2 cellular contexts compared by ENCODE assay signal in the genomic region with DNA sequence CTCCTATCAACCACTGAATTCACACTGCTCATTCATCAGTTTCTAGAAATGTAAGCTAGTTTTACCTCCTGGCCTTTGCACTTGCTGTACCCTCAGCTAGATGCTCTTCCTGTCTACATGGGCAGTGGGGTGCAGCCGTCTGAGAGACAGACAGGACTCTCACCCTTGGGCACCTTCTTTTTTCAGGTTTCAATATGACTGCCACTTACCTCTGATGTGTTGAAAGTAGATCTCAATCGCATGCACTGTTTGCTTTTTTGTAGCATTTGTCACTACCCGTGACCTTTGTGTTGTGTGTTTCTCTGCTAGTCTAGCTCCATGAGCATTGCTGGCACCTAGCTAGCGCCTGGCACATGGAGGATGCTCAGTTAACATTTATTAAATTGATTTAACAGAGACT.
TF ChIP-seq lines count a peak whose summit lies in the region.

No MANE protein-coding gene starts in this region.

TF ChIP-seq in GM12878, 131 proteins besides CTCF, POLR2A, EP300 and RAD21:
- TF ChIP-seq MYB (IDR thresholded peaks at IDR 0.05; ENCODE audit: borderline replicate concordance, low read depth, low read length): no peak
- TF ChIP-seq CHD4 (IDR thresholded peaks at IDR 0.05): no peak
- TF ChIP-seq SP1 (IDR thresholded peaks at IDR 0.05; ENCODE audit: low read depth, low read length): no peak
- no peak for TF ChIP-seq MEF2A (IDR thresholded peaks at IDR 0.05; ENCODE audit: insufficient read depth, low read depth, low read length)
- TF ChIP-seq TCF7 (IDR thresholded peaks at IDR 0.05; ENCODE audit: borderline replicate concordance): no peak
- no peak for TF ChIP-seq ESRRA (IDR thresholded peaks at IDR 0.05; ENCODE audit: low read length)
- TF ChIP-seq, protein P1, sequence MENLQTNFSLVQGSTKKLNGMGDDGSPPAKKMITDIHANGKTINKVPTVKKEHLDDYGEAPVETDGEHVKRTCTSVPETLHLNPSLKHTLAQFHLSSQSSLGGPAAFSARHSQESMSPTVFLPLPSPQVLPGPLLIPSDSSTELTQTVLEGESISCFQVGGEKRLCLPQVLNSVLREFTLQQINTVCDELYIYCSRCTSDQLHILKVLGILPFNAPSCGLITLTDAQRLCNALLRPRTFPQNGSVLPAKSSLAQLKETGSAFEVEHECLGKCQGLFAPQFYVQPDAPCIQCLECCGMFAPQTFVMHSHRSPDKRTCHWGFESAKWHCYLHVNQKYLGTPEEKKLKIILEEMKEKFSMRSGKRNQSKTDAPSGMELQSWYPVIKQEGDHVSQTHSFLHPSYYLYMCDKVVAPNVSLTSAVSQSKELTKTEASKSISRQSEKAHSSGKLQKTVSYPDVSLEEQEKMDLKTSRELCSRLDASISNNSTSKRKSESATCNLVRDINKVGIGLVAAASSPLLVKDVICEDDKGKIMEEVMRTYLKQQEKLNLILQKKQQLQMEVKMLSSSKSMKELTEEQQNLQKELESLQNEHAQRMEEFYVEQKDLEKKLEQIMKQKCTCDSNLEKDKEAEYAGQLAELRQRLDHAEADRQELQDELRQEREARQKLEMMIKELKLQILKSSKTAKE (IDR thresholded peaks at IDR 0.05; ENCODE audit: low read depth, poor library complexity, severe bottlenecking): peak; percentile 38

TF ChIP-seq in WTC11, 78 proteins besides CTCF, POLR2A, EP300 and RAD21:
- TF ChIP-seq, protein P2, sequence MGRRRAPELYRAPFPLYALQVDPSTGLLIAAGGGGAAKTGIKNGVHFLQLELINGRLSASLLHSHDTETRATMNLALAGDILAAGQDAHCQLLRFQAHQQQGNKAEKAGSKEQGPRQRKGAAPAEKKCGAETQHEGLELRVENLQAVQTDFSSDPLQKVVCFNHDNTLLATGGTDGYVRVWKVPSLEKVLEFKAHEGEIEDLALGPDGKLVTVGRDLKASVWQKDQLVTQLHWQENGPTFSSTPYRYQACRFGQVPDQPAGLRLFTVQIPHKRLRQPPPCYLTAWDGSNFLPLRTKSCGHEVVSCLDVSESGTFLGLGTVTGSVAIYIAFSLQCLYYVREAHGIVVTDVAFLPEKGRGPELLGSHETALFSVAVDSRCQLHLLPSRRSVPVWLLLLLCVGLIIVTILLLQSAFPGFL (CRISPR knock-in tag; IDR thresholded peaks at IDR 0.05; ENCODE audit: borderline replicate concordance): no peak
- TF ChIP-seq, protein P3, sequence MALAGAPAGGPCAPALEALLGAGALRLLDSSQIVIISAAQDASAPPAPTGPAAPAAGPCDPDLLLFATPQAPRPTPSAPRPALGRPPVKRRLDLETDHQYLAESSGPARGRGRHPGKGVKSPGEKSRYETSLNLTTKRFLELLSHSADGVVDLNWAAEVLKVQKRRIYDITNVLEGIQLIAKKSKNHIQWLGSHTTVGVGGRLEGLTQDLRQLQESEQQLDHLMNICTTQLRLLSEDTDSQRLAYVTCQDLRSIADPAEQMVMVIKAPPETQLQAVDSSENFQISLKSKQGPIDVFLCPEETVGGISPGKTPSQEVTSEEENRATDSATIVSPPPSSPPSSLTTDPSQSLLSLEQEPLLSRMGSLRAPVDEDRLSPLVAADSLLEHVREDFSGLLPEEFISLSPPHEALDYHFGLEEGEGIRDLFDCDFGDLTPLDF (CRISPR knock-in tag; IDR thresholded peaks at IDR 0.05): no peak
- no peak for TF ChIP-seq ZNF532 (CRISPR knock-in tag; IDR thresholded peaks at IDR 0.05; ENCODE audit: borderline replicate concordance)
- no peak for TF ChIP-seq ATF3 (CRISPR knock-in tag; conservative IDR thresholded peaks at IDR 0.05)
- TF ChIP-seq PRRX2 (CRISPR knock-in tag; IDR thresholded peaks at IDR 0.05): no peak
- no peak for TF ChIP-seq STAT6 (CRISPR knock-in tag; conservative IDR thresholded peaks at IDR 0.05; ENCODE audit: low read depth)
- no peak for TF ChIP-seq ZSCAN18 (CRISPR knock-in tag; IDR thresholded peaks at IDR 0.05)
- TF ChIP-seq ZNF263 (CRISPR knock-in tag; IDR thresholded peaks at IDR 0.05; ENCODE audit: low read depth): no peak
- TF ChIP-seq, protein P4, sequence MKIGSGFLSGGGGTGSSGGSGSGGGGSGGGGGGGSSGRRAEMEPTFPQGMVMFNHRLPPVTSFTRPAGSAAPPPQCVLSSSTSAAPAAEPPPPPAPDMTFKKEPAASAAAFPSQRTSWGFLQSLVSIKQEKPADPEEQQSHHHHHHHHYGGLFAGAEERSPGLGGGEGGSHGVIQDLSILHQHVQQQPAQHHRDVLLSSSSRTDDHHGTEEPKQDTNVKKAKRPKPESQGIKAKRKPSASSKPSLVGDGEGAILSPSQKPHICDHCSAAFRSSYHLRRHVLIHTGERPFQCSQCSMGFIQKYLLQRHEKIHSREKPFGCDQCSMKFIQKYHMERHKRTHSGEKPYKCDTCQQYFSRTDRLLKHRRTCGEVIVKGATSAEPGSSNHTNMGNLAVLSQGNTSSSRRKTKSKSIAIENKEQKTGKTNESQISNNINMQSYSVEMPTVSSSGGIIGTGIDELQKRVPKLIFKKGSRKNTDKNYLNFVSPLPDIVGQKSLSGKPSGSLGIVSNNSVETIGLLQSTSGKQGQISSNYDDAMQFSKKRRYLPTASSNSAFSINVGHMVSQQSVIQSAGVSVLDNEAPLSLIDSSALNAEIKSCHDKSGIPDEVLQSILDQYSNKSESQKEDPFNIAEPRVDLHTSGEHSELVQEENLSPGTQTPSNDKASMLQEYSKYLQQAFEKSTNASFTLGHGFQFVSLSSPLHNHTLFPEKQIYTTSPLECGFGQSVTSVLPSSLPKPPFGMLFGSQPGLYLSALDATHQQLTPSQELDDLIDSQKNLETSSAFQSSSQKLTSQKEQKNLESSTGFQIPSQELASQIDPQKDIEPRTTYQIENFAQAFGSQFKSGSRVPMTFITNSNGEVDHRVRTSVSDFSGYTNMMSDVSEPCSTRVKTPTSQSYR (CRISPR knock-in tag; IDR thresholded peaks at IDR 0.05): no peak
- TF ChIP-seq MXD4 (CRISPR knock-in tag; IDR thresholded peaks at IDR 0.05; ENCODE audit: borderline replicate concordance): no peak
- TF ChIP-seq AFF4 (CRISPR knock-in tag; IDR thresholded peaks at IDR 0.05; ENCODE audit: borderline replicate concordance): no peak
TF ChIP-seq in WTC11: peak in this region for 0.
